In genomic region chr13:23510979-23511735, GRCh38 we compare ENCODE assay signal across 8 cellular contexts. TPM values are rescaled to one million over a fixed set of nuclear protein-coding genes. Genes with fewer than 3 reads are reported as not detected.
DNase-seq lines count a peak whose midpoint lies in the region; ATAC-seq, FAIRE-seq and TF ChIP-seq lines count a peak whose summit lies in the region.

No MANE protein-coding gene starts in this region.

- H3K4me3 ChIP-seq in Karpas-422 (ENCODE audit: low read length) (no peak overlapping the region), body of pancreas (no peak overlapping the region), mesenchymal stem cell (ENCODE audit: insufficient read depth in 1 of 2, low read depth in 1 of 2, low read length in 2 of 2) (no peak overlapping the region)

- H4K20me1 ChIP-seq in Karpas-422 (ENCODE audit: insufficient read depth, low read depth, low read length) = no peaks in the 10 kb centered on the region

- H3K36me3 ChIP-seq in Karpas-422 (ENCODE audit: insufficient read depth, low read length) (no peaks in the 10 kb centered on the region), body of pancreas (replicated peaks in 1 of 2; ENCODE audit: insufficient read depth in 1 of 2, low read depth in 2 of 2) (no peaks in the 10 kb centered on the region), mesenchymal stem cell (ENCODE audit: control insufficient read depth in 1 of 2, insufficient read depth in 2 of 2, low read depth in 1 of 2, low read length in 2 of 2) (no peaks in the 10 kb centered on the region)

- no peak for TF ChIP-seq POLR2A in body of pancreas (IDR thresholded peaks at IDR 0.05)

- no peak for FAIRE-seq in GM19239 (lab: Jason Lieb, UNC)

- peak; percentile 33 for ATAC-seq in body of pancreas

- H3K79me1 ChIP-seq in mesenchymal stem cell (replicated peaks; ENCODE audit: low read length, poor library complexity, severe bottlenecking) = no peaks in the 10 kb centered on the region

- H2BK5ac ChIP-seq in mesenchymal stem cell (ENCODE audit: low read depth, low read length, poor library complexity, severe bottlenecking) = no peak overlapping the region

- H4K91ac ChIP-seq in mesenchymal stem cell (ENCODE audit: low read length) = no peak overlapping the region

- WGBS in body of pancreas, 2 donors = 46 to 57% methylated on average over 4 of the region's 4 CpGs
- WGBS in mesenchymal stem cell = 90% methylated on average over 4 of the region's 4 CpGs

- H3K27ac ChIP-seq in Karpas-422 (ENCODE audit: low read length) (no peak overlapping the region), body of pancreas (no peak overlapping the region), mesenchymal stem cell (ENCODE audit: low read length, poor library complexity, severe bottlenecking) (no peak overlapping the region)

- H2AFZ ChIP-seq in Karpas-422 (ENCODE audit: low read length) = no peak overlapping the region
- H2AFZ ChIP-seq in mesenchymal stem cell (ENCODE audit: low read depth, low read length) = peak overlapping the region; percentile 62

- no peak overlapping the region for H2BK12ac ChIP-seq in mesenchymal stem cell (ENCODE audit: low read length in 2 of 2)

- H3K27me3 ChIP-seq in Karpas-422 (ENCODE audit: low read length) (no peaks in the 10 kb centered on the region), body of pancreas (no peaks in the 10 kb centered on the region), mesenchymal stem cell (ENCODE audit: control insufficient read depth in 1 of 2, insufficient read depth in 1 of 2, low read length in 2 of 2) (peaks cover 0 to 40% of the 10 kb centered on the region in 2 experiments)

- peak overlapping the region; percentile 9 for H2AK5ac ChIP-seq in mesenchymal stem cell (ENCODE audit: low read length, severe bottlenecking)

- TF ChIP-seq CTCF in body of pancreas (IDR thresholded peaks at IDR 0.05) = peak in 4 of 7 experiments; percentile 10 to 40 (median 24)

- no peaks in the 10 kb centered on the region for H3K9me2 ChIP-seq in Karpas-422 (replicated peaks; ENCODE audit: insufficient read depth, low read length)

- no peak overlapping the region for H3K18ac ChIP-seq in mesenchymal stem cell (ENCODE audit: low read depth in 1 of 2, low read length in 2 of 2)

- no peak overlapping the region for H3K14ac ChIP-seq in mesenchymal stem cell (ENCODE audit: low read length in 2 of 2)

- no peak overlapping the region for H2BK15ac ChIP-seq in mesenchymal stem cell (ENCODE audit: low read depth, poor library complexity, severe bottlenecking)

- H3K4ac ChIP-seq in mesenchymal stem cell (ENCODE audit: low read depth in 1 of 2, low read length in 2 of 2) = no peak overlapping the region

- peaks cover 6% of the 10 kb centered on the region for H3K4me1 ChIP-seq in Karpas-422 (ENCODE audit: low read length)
- no peaks in the 10 kb centered on the region for H3K4me1 ChIP-seq in body of pancreas
- peaks cover 4% of the 10 kb centered on the region for H3K4me1 ChIP-seq in mesenchymal stem cell (ENCODE audit: control insufficient read depth, insufficient read depth, low read depth, low read length)

- H3K9me3 ChIP-seq in Karpas-422 (ENCODE audit: low read length) (no peaks in the 10 kb centered on the region), body of pancreas (no peaks in the 10 kb centered on the region), mesenchymal stem cell (ENCODE audit: control insufficient read depth, low read length) (no peaks in the 10 kb centered on the region)

- H3K4me2 ChIP-seq in Karpas-422 (ENCODE audit: low read depth, low read length, poor library complexity, severe bottlenecking) (no peak overlapping the region), mesenchymal stem cell (ENCODE audit: low read length, poor library complexity, severe bottlenecking) (no peak overlapping the region)

- peak; percentile 19 for DNase-seq in DMS53 treated with DMSO at 0.1 percent for 48 hours (lab: John Stamatoyannopoulos, UW; ENCODE audit: unreplicated experiment)
- DNase-seq in Karpas-422 = peak; percentile 67
- peak in 2 of 4 donors; percentile 16 to 21 for DNase-seq in body of pancreas
- peak; percentile 24 for DNase-seq in mesenchymal stem cell
- DNase-seq in stimulated activated CD4-positive, alpha-beta T cell treated with anti-CD3 and anti-CD28 coated beads, Interleukin-4, amount 100 ng/mL, for 24 hours = no peak
- DNase-seq in GM19239 (ENCODE audit: insufficient read length, low spot score) = no peak
- DNase-seq in NCI-H2196 treated with DMSO at 0.1 percent for 48 hours (lab: John Stamatoyannopoulos, UW; ENCODE audit: unreplicated experiment) = no peak
- DNase-seq in LoVo (ENCODE audit: low spot score) = no peak

- no peak overlapping the region for H3K23ac ChIP-seq in mesenchymal stem cell (ENCODE audit: low read length in 2 of 2)

- no peak overlapping the region for H3K9ac ChIP-seq in Karpas-422 (ENCODE audit: low read length)
- H3K9ac ChIP-seq in mesenchymal stem cell (ENCODE audit: low read length) = peak overlapping the region; percentile 48

- intact Hi-C loops in body of pancreas (cut with DNase I) = no loop called here

- H3K79me2 ChIP-seq in Karpas-422 (ENCODE audit: low read length) = no peaks in the 10 kb centered on the region

- H2BK120ac ChIP-seq in mesenchymal stem cell (ENCODE audit: low read depth, low read length) = no peak overlapping the region

- no peak overlapping the region for H4K8ac ChIP-seq in mesenchymal stem cell (ENCODE audit: low read length)

RNA-seq across cellular contexts. Expression of gene TNFRSF19, which starts 59.1 kb away (rescaled TPM):
- total RNA-seq in Karpas-422 (2014; rRNA removed; shearing (Covaris generic); ENCODE audit: low replicate concordance) = not detected in 2 replicates
- 1 to 10 TPM; 5.4 to 6.9 TPM for total RNA-seq in body of pancreas
- 0.91 TPM for polyA plus RNA-seq in mesenchymal stem cell (2013, experiment 1 of 2)
- 1.1 TPM for polyA plus RNA-seq in mesenchymal stem cell (2013, experiment 2 of 2)

Comparison
In these comparisons a context has a peak if more than half of its experiments do, and no peak if none do; other contexts are left out.
1. DNase-seq: peak in DMS53 treated with DMSO at 0.1 percent for 48 hours (single experiment), Karpas-422 (single experiment) and mesenchymal stem cell (single experiment); none in stimulated activated CD4-positive, alpha-beta T cell treated with anti-CD3 and anti-CD28 coated beads, Interleukin-4, amount 100 ng/mL, for 24 hours (single experiment), GM19239 (single experiment), NCI-H2196 treated with DMSO at 0.1 percent for 48 hours (single experiment) and LoVo (single experiment).